ENCODE assay signal across 1 cellular context in genomic region chr6:163429858-163430448, GRCh38.
A peak's percentile ranks its signal among the peaks of the same experiment; 100 is the strongest.
TF ChIP-seq lines count a peak whose summit lies in the region.

No MANE protein-coding gene starts in this region.

TF ChIP-seq in K562, 482 proteins besides CTCF, POLR2A, EP300 and RAD21 (continued from another document):
- no peak for TF ChIP-seq E4F1 (CRISPR knock-in tag; IDR thresholded peaks at IDR 0.05; ENCODE audit: borderline replicate concordance)
- TF ChIP-seq PYGO2 (tag; IDR thresholded peaks at IDR 0.05), result no peak
- TF ChIP-seq MEIS2 (IDR thresholded peaks at IDR 0.05; ENCODE audit: partially characterized antibody), result peak; percentile 43
- no peak for TF ChIP-seq HINFP (tag; conservative IDR thresholded peaks at IDR 0.05; ENCODE audit: low read depth)
- TF ChIP-seq RCOR1 (IDR thresholded peaks at IDR 0.05; ENCODE audit: borderline replicate concordance in 1 of 2, low read depth in 2 of 2, low read length in 2 of 2), result 0 out of 4 replicates have a peak, but pooled peaks of 1 of the 2 experiments have one; percentile 39
- TF ChIP-seq HDAC1 (IDR thresholded peaks at IDR 0.05), result 0 out of 4 replicates have a peak, but pooled peaks of 1 of the 2 experiments have one; percentile 35
- peak; percentile 55 for TF ChIP-seq CBFA2T3 (IDR thresholded peaks at IDR 0.05)
- no peak for TF ChIP-seq HNRNPK (IDR thresholded peaks at IDR 0.05; ENCODE audit: low read depth, low read length, poor library complexity, severe bottlenecking)
- TF ChIP-seq MECOM (CRISPR knock-in tag; IDR thresholded peaks at IDR 0.05), result no peak
- TF ChIP-seq RUNX1 (IDR thresholded peaks at IDR 0.05; ENCODE audit: low read depth), result no peak
- TF ChIP-seq HMBOX1 (IDR thresholded peaks at IDR 0.05), result no peak
- TF ChIP-seq KDM1A (IDR thresholded peaks at IDR 0.05), result peak; percentile 58 to 73; a peak in 3 of 4 replicates
- no peak for TF ChIP-seq BRF1 (IDR thresholded peaks at IDR 0.05; ENCODE audit: borderline replicate concordance, extremely low read depth, insufficient read length)
- TF ChIP-seq ZNF253 (CRISPR knock-in tag; conservative IDR thresholded peaks at IDR 0.05), result no peak
- TF ChIP-seq CBFA2T2 (conservative IDR thresholded peaks at IDR 0.05), result no peak
- TF ChIP-seq ZHX1 (conservative IDR thresholded peaks at IDR 0.05; ENCODE audit: low read length), result no peak
- TF ChIP-seq SMAD3 (CRISPR knock-in tag; conservative IDR thresholded peaks at IDR 0.05), result no peak
